17 cellular contexts compared by ENCODE assay signal in genomic region chr16:88483392-88483641, GRCh38.
"Had no signal": no experiment of that assay in that cellular context is flagged by ENCODE, and none has a peak within 500 bp of the region (broad histone marks: within the 10 kb centered on the region; RNA-seq: fewer than 3 reads in every experiment).

No MANE protein-coding gene starts in this region.

- H3K9me3 Mint-ChIP-seq: activated CD4-positive, alpha-beta memory T cell treated with anti-CD3 and anti-CD28 coated beads for 36 hours; activated naive CD8-positive, alpha-beta T cell treated with anti-CD3 and anti-CD28 coated beads for 36 hours; activated T-helper 17 cell treated with anti-CD3 and anti-CD28 coated beads, Interleukin-2, amount 50 U/mL, for 72 hours; naive thymus-derived CD8-positive, alpha-beta T cell had no signal

- H3K4me3 ChIP-seq: transverse colon had no signal

- H3K4me1 ChIP-seq: foreskin keratinocyte had no signal

- H3K4me3 Mint-ChIP-seq: activated CD4-positive, alpha-beta memory T cell treated with anti-CD3 and anti-CD28 coated beads for 36 hours; activated naive CD8-positive, alpha-beta T cell treated with anti-CD3 and anti-CD28 coated beads for 36 hours; activated T-helper 17 cell treated with anti-CD3 and anti-CD28 coated beads, Interleukin-2, amount 50 U/mL, for 72 hours had no signal

- H3K27ac ChIP-seq: epithelial cell of prostate, foreskin keratinocyte, transverse colon, WERI-Rb-1 had no signal

- H3K27ac Mint-ChIP-seq: activated CD4-positive, alpha-beta memory T cell treated with anti-CD3 and anti-CD28 coated beads for 36 hours; activated naive CD8-positive, alpha-beta T cell treated with anti-CD3 and anti-CD28 coated beads for 36 hours; activated T-helper 17 cell treated with anti-CD3 and anti-CD28 coated beads, Interleukin-2, amount 50 U/mL, for 72 hours had no signal

- DNase-seq: activated CD4-positive, alpha-beta memory T cell treated with anti-CD3 and anti-CD28 coated beads for 36 hours; activated naive CD4-positive, alpha-beta T cell; activated naive CD8-positive, alpha-beta T cell treated with anti-CD3 and anti-CD28 coated beads for 36 hours; activated T-cell treated with anti-CD3 and anti-CD28 coated beads for 4 hours; amniotic stem cell; foreskin keratinocyte; hippocampal formation; left cardiac atrium; mesendoderm; naive thymus-derived CD8-positive, alpha-beta T cell; nucleus accumbens; stimulated activated naive CD8-positive, alpha-beta T cell treated with anti-CD3 and anti-CD28 coated beads, Interleukin-15, Interleukin-2, amounts not matched to agents 100 U/mL and 50 U/mL, for 24 hours; SW 1271; transverse colon; WERI-Rb-1 had no signal

- H3K9me3 ChIP-seq: transverse colon had no signal

- H3K27me3 Mint-ChIP-seq: activated CD4-positive, alpha-beta memory T cell treated with anti-CD3 and anti-CD28 coated beads for 36 hours; activated naive CD8-positive, alpha-beta T cell treated with anti-CD3 and anti-CD28 coated beads for 36 hours; activated T-helper 17 cell treated with anti-CD3 and anti-CD28 coated beads, Interleukin-2, amount 50 U/mL, for 72 hours; naive thymus-derived CD8-positive, alpha-beta T cell had no signal

- H3K36me3 Mint-ChIP-seq: activated CD4-positive, alpha-beta memory T cell treated with anti-CD3 and anti-CD28 coated beads for 36 hours; activated naive CD8-positive, alpha-beta T cell treated with anti-CD3 and anti-CD28 coated beads for 36 hours; naive thymus-derived CD8-positive, alpha-beta T cell had no signal

- ATAC-seq: activated T-helper 17 cell treated with anti-CD3 and anti-CD28 coated beads, Interleukin-2, amount 50 U/mL, for 72 hours; foreskin keratinocyte; left cardiac atrium; naive thymus-derived CD8-positive, alpha-beta T cell; stimulated activated naive CD8-positive, alpha-beta T cell treated with anti-CD3 and anti-CD28 coated beads, Interleukin-15, Interleukin-2, amounts not matched to agents 100 U/mL and 50 U/mL, for 24 hours had no signal

- H3K36me3 ChIP-seq: transverse colon, WERI-Rb-1 had no signal

- H3K27me3 ChIP-seq: foreskin keratinocyte, transverse colon had no signal
